Comparison of ENCODE assay signal across 9 cellular contexts in the genomic region with DNA sequence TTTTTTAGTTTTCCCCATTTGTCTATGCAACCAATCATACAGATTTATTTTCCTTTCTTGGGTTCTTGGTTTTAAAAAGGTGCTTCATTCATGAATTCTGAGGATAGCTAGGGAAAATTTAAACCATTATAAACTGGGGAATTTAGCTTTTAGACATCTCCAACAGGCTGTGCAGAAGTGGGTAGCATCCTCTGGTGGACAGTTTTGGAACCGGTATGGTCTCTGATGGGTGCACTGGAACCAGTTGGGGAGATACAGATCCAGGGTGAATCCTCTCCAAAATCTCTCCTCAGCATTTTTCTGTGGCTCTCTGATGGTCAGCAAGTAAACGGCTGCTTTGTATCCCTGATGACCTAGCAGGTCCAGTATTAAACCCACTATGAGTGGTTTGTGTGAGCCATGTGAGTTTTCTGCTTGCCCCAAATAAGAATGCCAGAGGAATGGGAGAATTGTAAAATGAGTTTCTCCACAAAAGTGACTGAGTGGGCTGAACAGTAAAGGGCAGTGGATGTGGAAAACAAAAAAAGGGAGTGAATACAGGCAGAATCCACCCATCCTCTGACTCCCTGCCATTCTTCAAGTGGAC. TPM values are rescaled to one million over a fixed set of nuclear protein-coding genes. Genes with fewer than 3 reads are reported as not detected.
A peak's percentile ranks its signal among the peaks of the same experiment; 100 is the strongest.
DNase-seq lines count a peak whose midpoint lies in the region; ATAC-seq and TF ChIP-seq lines count a peak whose summit lies in the region.
"Had no signal": no experiment of that assay in that cellular context is flagged by ENCODE, and none has a peak within 500 bp of the region (broad histone marks: within the 10 kb centered on the region; RNA-seq: fewer than 3 reads in every experiment).

No MANE protein-coding gene starts in this region.

- no peak overlapping the region for H4K5ac ChIP-seq in mesendoderm (ENCODE audit: low read length)

- H3K27ac Mint-ChIP-seq in HFFc6 = peak overlapping the region; percentile 46; the same call in 1 of the 2 replicates
- no peak overlapping the region for H3K27ac Mint-ChIP-seq in T-helper 17 cell
- no peak overlapping the region for H3K27ac Mint-ChIP-seq in progenitor cell of endocrine pancreas

- WGBS in mesendoderm (ENCODE audit: extremely low coverage, insufficient coverage, low lambda C conversion rate) = no CpG with 5 or more reads among the region's 2 CpGs

- H2AK5ac ChIP-seq in mesendoderm (ENCODE audit: low read length) = no peak overlapping the region

- no peaks in the 10 kb centered on the region for H3K79me1 ChIP-seq in mesendoderm (ENCODE audit: low read length)

- no peak overlapping the region for H3K18ac ChIP-seq in mesendoderm (ENCODE audit: low read length)

- no peaks in the 10 kb centered on the region for H3K79me2 ChIP-seq in mesendoderm (ENCODE audit: control insufficient read depth, insufficient read depth, low read length)

- no peak overlapping the region for H3K4me2 ChIP-seq in mesendoderm (ENCODE audit: low read length)
- H3K4me2 ChIP-seq: BLaER1 had no signal

- H2BK15ac ChIP-seq in mesendoderm (replicated peaks; ENCODE audit: low read depth) = no peak overlapping the region

- H3K27ac ChIP-seq in mesendoderm (ENCODE audit: low read depth, low read length) = no peak overlapping the region
- H3K27ac ChIP-seq: BLaER1 had no signal

- DNase-seq in DMS 273 (lab: John Stamatoyannopoulos, UW; ENCODE audit: unreplicated experiment) = peak; percentile 54
- no peak for DNase-seq in DMS 273 treated with DMSO at 0.1 percent for 48 hours (lab: John Stamatoyannopoulos, UW)
- DNase-seq in HFFc6 = peak; percentile 33
- DNase-seq in T-helper 17 cell = no peak
- peak; percentile 70 for DNase-seq in fibroblast of villous mesenchyme (ENCODE audit: low read depth)
- DNase-seq in progenitor cell of endocrine pancreas (ENCODE audit: low spot score, unreplicated experiment) = no peak
- DNase-seq in mesendoderm = no peak
- DNase-seq in islet precursor cell = no peak

- no peak overlapping the region for H2BK120ac ChIP-seq in mesendoderm (ENCODE audit: low read depth, low read length)

- H3K4me1 Mint-ChIP-seq in HFFc6 (ENCODE audit: low read depth) (peaks cover 23% of the 10 kb centered on the region), T-helper 17 cell (no peaks in the 10 kb centered on the region), progenitor cell of endocrine pancreas (ENCODE audit: low read depth) (no peaks in the 10 kb centered on the region)

- ATAC-seq in T-helper 17 cell = peak; percentile 70

- H3K4me1 ChIP-seq in mesendoderm (ENCODE audit: control insufficient read depth, low read depth, low read length) = no peaks in the 10 kb centered on the region
- H3K4me1 ChIP-seq: BLaER1 had no signal

- no peak overlapping the region for H2BK5ac ChIP-seq in mesendoderm (ENCODE audit: low read length)

- H3K9me3 Mint-ChIP-seq in HFFc6 = no peaks in the 10 kb centered on the region
- no peaks in the 10 kb centered on the region for H3K9me3 Mint-ChIP-seq in progenitor cell of endocrine pancreas (ENCODE audit: low read depth)

- H3K27me3 Mint-ChIP-seq in HFFc6 (ENCODE audit: insufficient read depth) (peaks cover 2% of the 10 kb centered on the region; the same call in 1 of the 2 replicates), T-helper 17 cell (peaks cover 5% of the 10 kb centered on the region), progenitor cell of endocrine pancreas (no peaks in the 10 kb centered on the region)

- H3K4ac ChIP-seq in mesendoderm (ENCODE audit: low read depth, low read length) = no peak overlapping the region

- H3K36me3 Mint-ChIP-seq in HFFc6 (ENCODE audit: low read depth) (no peaks in the 10 kb centered on the region), T-helper 17 cell (ENCODE audit: low read depth) (no peaks in the 10 kb centered on the region), progenitor cell of endocrine pancreas (ENCODE audit: insufficient read depth) (no peaks in the 10 kb centered on the region)

- no peak overlapping the region for H3K4me3 ChIP-seq in fibroblast of villous mesenchyme (ENCODE audit: low read depth, low read length)
- H3K4me3 ChIP-seq in mesendoderm (ENCODE audit: low read length) = no peak overlapping the region
- H3K4me3 ChIP-seq: BLaER1 had no signal

- no peak overlapping the region for H3K23ac ChIP-seq in mesendoderm (ENCODE audit: low read length)

- H3K9ac ChIP-seq in mesendoderm (ENCODE audit: low read length) = no peak overlapping the region
- H3K9ac ChIP-seq: BLaER1 had no signal

- 0 out of 2 replicates have a peak overlapping the region, but pooled peaks have one; percentile 11 for H3K4me3 Mint-ChIP-seq in HFFc6
- no peak overlapping the region for H3K4me3 Mint-ChIP-seq in T-helper 17 cell
- no peak overlapping the region for H3K4me3 Mint-ChIP-seq in progenitor cell of endocrine pancreas (ENCODE audit: low read depth)

- H3K36me3 ChIP-seq in mesendoderm (ENCODE audit: control insufficient read depth, insufficient read depth, low read length) = no peaks in the 10 kb centered on the region
- H3K36me3 ChIP-seq: BLaER1 had no signal

- H3K56ac ChIP-seq in mesendoderm (ENCODE audit: low read length) = no peak overlapping the region

- no peaks in the 10 kb centered on the region for H3K27me3 ChIP-seq in mesendoderm (ENCODE audit: insufficient read depth, low read length, poor library complexity)
- H3K27me3 ChIP-seq: BLaER1 had no signal

- no peak overlapping the region for H4K8ac ChIP-seq in mesendoderm (ENCODE audit: low read depth, low read length)

- H3K9me3 ChIP-seq in T-helper 17 cell (ENCODE audit: control insufficient read depth, low read length, poor library complexity, severe bottlenecking) = no peaks in the 10 kb centered on the region
- H3K9me3 ChIP-seq: BLaER1 had no signal

- TF ChIP-seq CTCF in HFFc6 (IDR thresholded peaks at IDR 0.05) (peak; percentile 86), fibroblast of villous mesenchyme (IDR thresholded peaks at IDR 0.05; ENCODE audit: insufficient read depth, low read depth, low read length) (peak; percentile 100), progenitor cell of endocrine pancreas (IDR thresholded peaks at IDR 0.05; ENCODE audit: unreplicated experiment) (peak; percentile 58)

RNA-seq across cellular contexts. Expression of a gene that starts 9.1 kb away (rescaled TPM):
- total RNA-seq in HFFc6 (2021; fragmentation: NEBNext Ultra II Directional; extraction: Animal tissue kit (Norgen Biotek cat#: 25700)) = 10 to 100 TPM in 4 of 6 experiments, 1 to 10 TPM in 2; 9.6 to 11.5 (median 10.3) TPM
- total RNA-seq in T-helper 17 cell (1 to 10 TPM; 3.6 to 4.4 TPM), fibroblast of villous mesenchyme (7.1 and 9.9 TPM in 2 replicates), progenitor cell of endocrine pancreas (7.5 and 8.5 TPM in 2 replicates)
- 7.3 TPM for polyA plus RNA-seq in mesendoderm (2013, experiment 1 of 2)
- 7.8 TPM for polyA plus RNA-seq in mesendoderm (2013, experiment 2 of 2)

RNA-seq across cellular contexts. Expression of a gene that starts 22.5 kb away (rescaled TPM):
- total RNA-seq in HFFc6 (2021; fragmentation: NEBNext Ultra II Directional; extraction: Animal tissue kit (Norgen Biotek cat#: 25700)) = 10 to 100 TPM; 50.3 to 86.6 (median 82.4) TPM
- 1 to 10 TPM in 1 of 2 donors, not detected in 1; 2.0 TPM for total RNA-seq in T-helper 17 cell
- total RNA-seq in fibroblast of villous mesenchyme = 85.4 and 116 TPM in 2 replicates
- total RNA-seq in progenitor cell of endocrine pancreas = 50.1 and 53.2 TPM in 2 replicates
- 17.7 TPM for polyA plus RNA-seq in mesendoderm (2013, experiment 1 of 2)
- 18.0 TPM for polyA plus RNA-seq in mesendoderm (2013, experiment 2 of 2)

RNA-seq across cellular contexts. Expression of a gene that starts 39.4 kb away (rescaled TPM):
- total RNA-seq in HFFc6 (2021; fragmentation: NEBNext Ultra II Directional; extraction: Animal tissue kit (Norgen Biotek cat#: 25700)) = 10 to 100 TPM; 60.5 to 72.7 (median 66.0) TPM
- total RNA-seq in T-helper 17 cell = 1 to 10 TPM; 5.3 to 6.7 TPM
- 82.8 and 108 TPM in 2 replicates for total RNA-seq in fibroblast of villous mesenchyme
- 27.5 and 32.2 TPM in 2 replicates for total RNA-seq in progenitor cell of endocrine pancreas
- 43.5 TPM for polyA plus RNA-seq in mesendoderm (2013, experiment 1 of 2)
- polyA plus RNA-seq in mesendoderm (2013, experiment 2 of 2) = 45.6 TPM

Comparison
In these comparisons a context has a peak if more than half of its experiments do, and no peak if none do; other contexts are left out.
1. DNase-seq: peak in DMS 273 (single experiment), HFFc6 (single experiment) and fibroblast of villous mesenchyme (single experiment); none in DMS 273 treated with DMSO at 0.1 percent for 48 hours (single experiment), T-helper 17 cell (0 of 3), progenitor cell of endocrine pancreas (single experiment), mesendoderm (single experiment) and islet precursor cell (single experiment).
2. RNA of a gene that starts 22.5 kb away (total RNA-seq): 85.4 to 116 TPM in fibroblast of villous mesenchyme, 50.3 to 86.6 TPM in HFFc6 and 50.1 to 53.2 TPM in progenitor cell of endocrine pancreas; 2.0 TPM in T-helper 17 cell; every median in the first group is over 10 times any median in the second.
3. Peak in every context shown above with its lines, with median percentiles within 50 percentile points of each other: CTCF ChIP-seq.